ENCODE assay signal across 11 cellular contexts in the genomic region with DNA sequence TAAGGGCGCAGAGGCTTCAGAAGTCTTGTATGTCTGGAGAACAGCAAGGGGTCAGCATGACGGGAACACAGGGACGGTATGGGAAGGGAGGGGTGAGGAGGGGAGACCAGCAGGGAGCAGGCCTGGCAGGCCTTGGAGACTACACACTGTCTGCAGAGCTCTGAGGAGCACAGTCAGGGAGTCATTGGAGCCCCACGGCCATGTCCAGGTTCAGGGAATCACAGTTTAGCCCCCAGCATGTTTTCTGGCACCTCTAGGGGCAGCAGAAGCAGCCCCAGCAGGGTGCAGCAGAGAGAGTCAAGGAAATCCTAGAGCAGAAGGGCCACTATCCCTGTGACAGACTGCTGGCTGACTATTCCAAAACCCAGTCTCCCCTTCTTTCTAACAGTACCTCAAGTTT. TPM values are rescaled to one million over a fixed set of nuclear protein-coding genes. Genes with fewer than 3 reads are reported as not detected.
DNase-seq lines count a peak whose midpoint lies in the region; TF ChIP-seq lines count a peak whose summit lies in the region.
"Had no signal": no experiment of that assay in that cellular context is flagged by ENCODE, and none has a peak within 500 bp of the region (broad histone marks: within the 10 kb centered on the region; RNA-seq: fewer than 3 reads in every experiment).

No MANE protein-coding gene starts in this region.

- intact Hi-C loops in vagina (cut with DNase I) = no loop called here

- TF ChIP-seq POLR2A in vagina (IDR thresholded peaks at IDR 0.05) = no peak

- no peaks in the 10 kb centered on the region for H3K4me1 Mint-ChIP-seq in glutamatergic neuron (ENCODE audit: low read depth, unreplicated experiment)

- no peak overlapping the region for H3K9ac ChIP-seq in SU-DHL-6 (ENCODE audit: low read length)

- H3K36me3 Mint-ChIP-seq in glutamatergic neuron (ENCODE audit: unreplicated experiment) = peaks cover 7% of the 10 kb centered on the region
- H3K36me3 Mint-ChIP-seq: naive B cell had no signal

- H3K4me3 ChIP-seq in SU-DHL-6 (ENCODE audit: insufficient read depth, low read length, poor library complexity, severe bottlenecking) (no peak overlapping the region), vagina (no peak overlapping the region)
- H3K4me3 ChIP-seq: heart right ventricle had no signal

- H3K9me2 ChIP-seq in SU-DHL-6 (replicated peaks; ENCODE audit: insufficient read depth, low read length) = no peaks in the 10 kb centered on the region

- H3K27me3 ChIP-seq in SU-DHL-6 (ENCODE audit: low read length) (no peaks in the 10 kb centered on the region), vagina (no peaks in the 10 kb centered on the region)

- no peak overlapping the region for H3K4me3 Mint-ChIP-seq in glutamatergic neuron (ENCODE audit: unreplicated experiment)
- H3K4me3 Mint-ChIP-seq: naive B cell had no signal

- no peak overlapping the region for H3K27ac Mint-ChIP-seq in glutamatergic neuron (ENCODE audit: unreplicated experiment)

- no peaks in the 10 kb centered on the region for H3F3A ChIP-seq in SU-DHL-6 (ENCODE audit: insufficient read depth)

- H3K79me2 ChIP-seq in SU-DHL-6 (ENCODE audit: insufficient read depth, low read length) = no peaks in the 10 kb centered on the region

- H3K4me2 ChIP-seq in SU-DHL-6 (ENCODE audit: low read depth, low read length, poor library complexity, severe bottlenecking) = no peak overlapping the region

- DNase-seq in NCI-H1436 (lab: John Stamatoyannopoulos, UW) (peak; percentile 17), NCI-H1436 treated with DMSO at 0.1 percent for 48 hours (lab: John Stamatoyannopoulos, UW) (no peak), GM13977 (ENCODE audit: low spot score) (no peak), iPS-NIHi11 (ENCODE audit: low spot score) (peak; percentile 18), vagina (ENCODE audit: extremely low spot score in 2 of 2) (no peak), glutamatergic neuron (no peak), GF-D8 (lab: John Stamatoyannopoulos, UW) (no peak)
- DNase-seq: ACHN, heart right ventricle, naive B cell had no signal

- peaks cover 2% of the 10 kb centered on the region for H3K9me3 Mint-ChIP-seq in glutamatergic neuron (ENCODE audit: unreplicated experiment)

- peaks cover 10% of the 10 kb centered on the region for H3K4me1 ChIP-seq in vagina

- in situ Hi-C loops in GM13977 (cut with MboI; ENCODE audit: low pct_unique_long_range_greater_than_20kb, low sequenced_read_pairs, unreplicated experiment) = no loop called here

- TF ChIP-seq CTCF in GM13977 (IDR thresholded peaks at IDR 0.05; ENCODE audit: extremely low read depth, insufficient read depth, missing control alignments) (peak; percentile 42), SU-DHL-6 (IDR thresholded peaks at IDR 0.05; ENCODE audit: insufficient read depth, low read length, poor library complexity, severe bottlenecking) (peak; percentile 32), vagina (IDR thresholded peaks at IDR 0.05) (no peak), glutamatergic neuron (IDR thresholded peaks at IDR 0.05; ENCODE audit: partially characterized antibody, unreplicated experiment) (no peak)

- H3K27ac ChIP-seq in SU-DHL-6 (ENCODE audit: low read depth, low read length) (no peak overlapping the region), vagina (no peak overlapping the region)
- H3K27ac ChIP-seq: heart right ventricle had no signal

- H3K9me3 ChIP-seq in SU-DHL-6 (ENCODE audit: insufficient read depth, low read length) = no peaks in the 10 kb centered on the region
- H3K9me3 ChIP-seq in vagina = no peaks in the 10 kb centered on the region
- H3K9me3 ChIP-seq: heart right ventricle had no signal

- H3K36me3 ChIP-seq in SU-DHL-6 (ENCODE audit: low read length) (no peaks in the 10 kb centered on the region), vagina (no peaks in the 10 kb centered on the region)
- H3K36me3 ChIP-seq: heart right ventricle had no signal

- H2AFZ ChIP-seq in SU-DHL-6 (ENCODE audit: low read depth, low read length, severe bottlenecking) = no peak overlapping the region

- H3K27me3 Mint-ChIP-seq in glutamatergic neuron (ENCODE audit: unreplicated experiment) = peaks cover 9% of the 10 kb centered on the region

- no peaks in the 10 kb centered on the region for H4K20me1 ChIP-seq in SU-DHL-6 (ENCODE audit: low read depth, low read length)

RNA-seq across cellular contexts. Expression of gene LAMP3, which starts 3.2 kb away (rescaled TPM):
- total RNA-seq in vagina (3.9 TPM), glutamatergic neuron (ENCODE audit: unreplicated experiment) (1.4 TPM)

Comparison
In these comparisons a context has a peak if more than half of its experiments do, and no peak if none do; other contexts are left out.
1. DNase-seq: peak in NCI-H1436 (single experiment) and iPS-NIHi11 (single experiment); none in NCI-H1436 treated with DMSO at 0.1 percent for 48 hours (single experiment), GM13977 (single experiment), vagina (0 of 2), glutamatergic neuron (single experiment) and GF-D8 (single experiment).
2. CTCF ChIP-seq: peak in GM13977 (single experiment) and SU-DHL-6 (single experiment); none in vagina (0 of 3) and glutamatergic neuron (single experiment).